13 cellular contexts compared by ENCODE assay signal in genomic region chr9:91395106-91395552, GRCh38. TPM values are rescaled to one million over a fixed set of nuclear protein-coding genes. Genes with fewer than 3 reads are reported as not detected.
A peak's percentile ranks its signal among the peaks of the same experiment; 100 is the strongest.
DNase-seq lines count a peak whose midpoint lies in the region; ATAC-seq, FAIRE-seq and TF ChIP-seq lines count a peak whose summit lies in the region.
"Had no signal": no experiment of that assay in that cellular context is flagged by ENCODE, and none has a peak within 500 bp of the region (broad histone marks: within the 10 kb centered on the region; RNA-seq: fewer than 3 reads in every experiment).

No MANE protein-coding gene starts in this region.

- no peak; a peak in 1 of 5 replicates for TF ChIP-seq RAD21 in A549 (conservative IDR thresholded peaks at IDR 0.05 in 1 of 2, IDR thresholded peaks at IDR 0.05 in 1 of 2)

- no peak for TF ChIP-seq POLR2A in A549 (IDR thresholded peaks at IDR 0.05; ENCODE audit: low read length)

- H3K9me3 ChIP-seq in A549 = no peaks in the 10 kb centered on the region

- H3K4me3 Mint-ChIP-seq in activated CD4-positive, alpha-beta memory T cell treated with anti-CD3 and anti-CD28 coated beads for 36 hours = peak overlapping the region; percentile 19

- H3K27ac ChIP-seq in A549 (peak overlapping the region; percentile 60 to 69), HL-60 (replicated peaks) (peak overlapping the region; percentile 58)

- peak overlapping the region; percentile 50 for H3K4me2 ChIP-seq in A549

- H3K4me1 ChIP-seq in A549 = peaks cover 18% of the 10 kb centered on the region

- DNase-seq in A549 (ENCODE audit: low read depth in 1 of 2, low spot score in 1 of 2) (peak; percentile 50 to 64), HL-60 (ENCODE audit: low read depth in 1 of 2, low spot score in 1 of 2) (peak; percentile 72 to 95), foreskin fibroblast (peak; percentile 37 to 65), superior temporal gyrus (ENCODE audit: extremely low spot score) (no peak)
- DNase-seq in activated CD4-positive, alpha-beta memory T cell treated with anti-CD3 and anti-CD28 coated beads for 36 hours = no peak
- DNase-seq: activated CD8-positive, alpha-beta memory T cell treated with anti-CD3 and anti-CD28 coated beads, Interleukin-2, amount 50 U/mL, for 4 hours; effector memory CD4-positive, alpha-beta T cell; left cardiac atrium; NCI-H1694 had no signal

- POLR2A ChIA-PET in A549 (lab: Yijun Ruan, JAX) = interaction anchor here (1.5 kb wide), 1 partner anchor 29 kb away, joined by 5 read pairs; the partner anchor contains the start of gene NFIL3
- POLR2A ChIA-PET in activated CD4-positive, alpha-beta memory T cell treated with anti-CD3 and anti-CD28 coated beads for 36 hours (lab: Charles Lee) = interaction anchor here (0.8 to 2.1 kb wide), 8 partner anchors 20 to 187 kb away, joined by 3 to 8 read pairs (median 4); partner anchors contain the start of gene NFIL3

- peak overlapping the region; percentile 78 for H3K27ac Mint-ChIP-seq in activated CD4-positive, alpha-beta memory T cell treated with anti-CD3 and anti-CD28 coated beads for 36 hours

- WGBS in A549 (ENCODE audit: missing lambda C conversion rate) = 26% methylated on average over 4 of the region's 4 CpGs

- peaks cover 19% of the 10 kb centered on the region for H3K4me1 Mint-ChIP-seq in activated CD4-positive, alpha-beta memory T cell treated with anti-CD3 and anti-CD28 coated beads for 36 hours (ENCODE audit: low read depth)

- H3K27me3 ChIP-seq in HL-60 (ENCODE audit: insufficient read depth, poor library complexity, severe bottlenecking) = no peaks in the 10 kb centered on the region
- H3K27me3 ChIP-seq: BLaER1 treated with 17β-estradiol and CSF1 and Interleukin-3, amounts not matched to agents 10 nM and 100 nM had no signal

- H3K27me3 Mint-ChIP-seq in activated CD4-positive, alpha-beta memory T cell treated with anti-CD3 and anti-CD28 coated beads for 36 hours = peaks cover 15% of the 10 kb centered on the region

- ATAC-seq in A549 (peak; percentile 65 to 91), GM21367 (IDR thresholded peaks at IDR 0.05; ENCODE audit: unreplicated experiment) (no peak), GM18873 (IDR thresholded peaks at IDR 0.05; ENCODE audit: low FRiP score, unreplicated experiment) (no peak), GM21360 (IDR thresholded peaks at IDR 0.05; ENCODE audit: unreplicated experiment) (no peak)

- intact Hi-C loops in activated CD4-positive, alpha-beta memory T cell treated with anti-CD3 and anti-CD28 coated beads for 36 hours (cut with micrococcal nuclease) = loop anchor here (1.0 kb wide), 3 partner anchors 20 to 46 kb away; no protein-coding TSS in a partner anchor

- H3K9me3 Mint-ChIP-seq in activated CD4-positive, alpha-beta memory T cell treated with anti-CD3 and anti-CD28 coated beads for 36 hours = no peaks in the 10 kb centered on the region

- CTCF ChIA-PET in A549 (lab: Yijun Ruan, JAX) = no interaction called here
- CTCF ChIA-PET in activated CD4-positive, alpha-beta memory T cell treated with anti-CD3 and anti-CD28 coated beads for 36 hours (lab: Charles Lee) = interaction anchor here (1.0 to 1.1 kb wide), 3 partner anchors 35 to 480 kb away, joined by 3 read pairs; no protein-coding TSS in a partner anchor

- TF ChIP-seq EP300 in A549 (IDR thresholded peaks at IDR 0.05) = peak; percentile 25 to 48; a peak in 2 of 5 replicates

- TF ChIP-seq CTCF in A549 (IDR thresholded peaks at IDR 0.05) (no peak), HL-60 (IDR thresholded peaks at IDR 0.05; ENCODE audit: insufficient read depth, low read length) (no peak), foreskin fibroblast (IDR thresholded peaks at IDR 0.05; ENCODE audit: low read depth, low read length) (no peak)

- H3K36me3 Mint-ChIP-seq in activated CD4-positive, alpha-beta memory T cell treated with anti-CD3 and anti-CD28 coated beads for 36 hours = no peaks in the 10 kb centered on the region

- H3K4me3 ChIP-seq in A549 = no peak overlapping the region
- H3K4me3 ChIP-seq in HL-60 (replicated peaks; ENCODE audit: insufficient read depth, low read length) = no peak overlapping the region
- no peak overlapping the region for H3K4me3 ChIP-seq in foreskin fibroblast (ENCODE audit: low read depth in 1 of 2, low read length in 2 of 2)
- H3K4me3 ChIP-seq: BLaER1 treated with 17β-estradiol and CSF1 and Interleukin-3, amounts not matched to agents 10 nM and 100 nM had no signal

- FAIRE-seq in A549 (lab: Jason Lieb, UNC) = no peak

TF ChIP-seq in A549, 52 proteins besides CTCF, POLR2A, EP300 and RAD21 (continues in another document):
- TF ChIP-seq JUN (IDR thresholded peaks at IDR 0.05) (0 out of 5 replicates have a peak, but pooled peaks have one; percentile 29 to 40), GATA3 (IDR thresholded peaks at IDR 0.05; ENCODE audit: borderline replicate concordance) (0 out of 2 replicates have a peak, but pooled peaks have one; percentile 42), POLR2AphosphoS2 (conservative IDR thresholded peaks at IDR 0.05; ENCODE audit: low read length) (no peak), FOXS1 (CRISPR knock-in tag; IDR thresholded peaks at IDR 0.05) (no peak), JUNB (IDR thresholded peaks at IDR 0.05) (peak; percentile 45; the same call in 1 of the 2 replicates), HOXA7 (CRISPR knock-in tag; IDR thresholded peaks at IDR 0.05) (no peak), SMC3 (IDR thresholded peaks at IDR 0.05) (peak; percentile 25; the same call in 1 of the 3 replicates), NPAS2 (CRISPR knock-in tag; IDR thresholded peaks at IDR 0.05; ENCODE audit: borderline replicate concordance) (no peak), HEYL (CRISPR knock-in tag; IDR thresholded peaks at IDR 0.05) (no peak), MAX (IDR thresholded peaks at IDR 0.05) (peak; percentile 57), HOXB13 (CRISPR knock-in tag; IDR thresholded peaks at IDR 0.05; ENCODE audit: low read depth) (no peak; the same call in 1 of the 2 replicates), HES2 (IDR thresholded peaks at IDR 0.05) (peak; percentile 96), MYC (IDR thresholded peaks at IDR 0.05; ENCODE audit: borderline replicate concordance, low read length) (peak; percentile 43; the same call in 1 of the 2 replicates), RCOR1 (IDR thresholded peaks at IDR 0.05; ENCODE audit: low read depth, low read length) (no peak), ATOH8 (CRISPR knock-in tag; IDR thresholded peaks at IDR 0.05; ENCODE audit: low read depth) (no peak), BHLHE40 (IDR thresholded peaks at IDR 0.05; ENCODE audit: low read depth, low read length) (no peak; the same call in 1 of the 2 replicates)
- TF ChIP-seq, protein P1, sequence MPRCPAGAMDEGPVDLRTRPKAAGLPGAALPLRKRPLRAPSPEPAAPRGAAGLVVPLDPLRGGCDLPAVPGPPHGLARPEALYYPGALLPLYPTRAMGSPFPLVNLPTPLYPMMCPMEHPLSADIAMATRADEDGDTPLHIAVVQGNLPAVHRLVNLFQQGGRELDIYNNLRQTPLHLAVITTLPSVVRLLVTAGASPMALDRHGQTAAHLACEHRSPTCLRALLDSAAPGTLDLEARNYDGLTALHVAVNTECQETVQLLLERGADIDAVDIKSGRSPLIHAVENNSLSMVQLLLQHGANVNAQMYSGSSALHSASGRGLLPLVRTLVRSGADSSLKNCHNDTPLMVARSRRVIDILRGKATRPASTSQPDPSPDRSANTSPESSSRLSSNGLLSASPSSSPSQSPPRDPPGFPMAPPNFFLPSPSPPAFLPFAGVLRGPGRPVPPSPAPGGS (IDR thresholded peaks at IDR 0.05) = peak; percentile 40; the same call in 1 of the 3 replicates
- TF ChIP-seq, protein P2, sequence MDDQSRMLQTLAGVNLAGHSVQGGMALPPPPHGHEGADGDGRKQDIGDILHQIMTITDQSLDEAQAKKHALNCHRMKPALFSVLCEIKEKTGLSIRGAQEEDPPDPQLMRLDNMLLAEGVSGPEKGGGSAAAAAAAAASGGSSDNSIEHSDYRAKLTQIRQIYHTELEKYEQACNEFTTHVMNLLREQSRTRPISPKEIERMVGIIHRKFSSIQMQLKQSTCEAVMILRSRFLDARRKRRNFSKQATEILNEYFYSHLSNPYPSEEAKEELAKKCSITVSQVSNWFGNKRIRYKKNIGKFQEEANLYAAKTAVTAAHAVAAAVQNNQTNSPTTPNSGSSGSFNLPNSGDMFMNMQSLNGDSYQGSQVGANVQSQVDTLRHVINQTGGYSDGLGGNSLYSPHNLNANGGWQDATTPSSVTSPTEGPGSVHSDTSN (IDR thresholded peaks at IDR 0.05) = no peak

RNA-seq across cellular contexts. Expression of gene NFIL3, which starts 28.5 kb away (rescaled TPM):
- polyA plus RNA-seq in A549 (2011; rRNA removed) (16.1 and 21.9 TPM in 2 replicates), A549 (2017; fragmentation: RNase III; extraction: RNeasy Plus Mini Kit Qiagen cat#74134 plus additional on column Dnase treatment) (9.2 to 10.7 TPM (median 10.5 TPM) in 3 replicates)
- 4.3 and 5.0 TPM in 2 replicates for polyA plus RNA-seq in A549 (2012; cell fraction: cytosol; rRNA removed)
- polyA plus RNA-seq in A549 (2012; cell fraction: nucleus; rRNA removed) = 2.6 and 6.2 TPM in 2 replicates
- polyA minus RNA-seq in A549 (2011; rRNA and poly(A)+ RNA removed) = 11.6 and 13.0 TPM in 2 replicates
- total RNA-seq in activated CD4-positive, alpha-beta memory T cell treated with anti-CD3 and anti-CD28 coated beads for 36 hours = 100 to 1,000 TPM; 102 to 104 TPM

RNA-seq across cellular contexts. Expression of gene AUH, which starts 33.4 kb away (rescaled TPM):
- polyA plus RNA-seq in A549 (2011; rRNA removed) (12.9 and 15.9 TPM in 2 replicates), A549 (2017; fragmentation: RNase III; extraction: RNeasy Plus Mini Kit Qiagen cat#74134 plus additional on column Dnase treatment) (9.4 to 11.2 TPM (median 11.1 TPM) in 3 replicates)
- polyA plus RNA-seq in A549 (2012; cell fraction: cytosol; rRNA removed) = 6.9 and 7.2 TPM in 2 replicates
- 3.6 and 5.7 TPM in 2 replicates for polyA plus RNA-seq in A549 (2012; cell fraction: nucleus; rRNA removed)
- 3.4 and 4.3 TPM in 2 replicates for polyA minus RNA-seq in A549 (2011; rRNA and poly(A)+ RNA removed)
- total RNA-seq in activated CD4-positive, alpha-beta memory T cell treated with anti-CD3 and anti-CD28 coated beads for 36 hours = 10 to 100 TPM; 38.8 to 40.9 TPM

Comparison
In these comparisons a context has a peak if more than half of its experiments do, and no peak if none do; other contexts are left out.
1. ATAC-seq: peak in A549 (2 of 2); none in GM21367 (single experiment), GM18873 (single experiment) and GM21360 (single experiment).
2. DNase-seq: peak in A549 (2 of 2), HL-60 (2 of 2) and foreskin fibroblast (2 of 2); none in activated CD4-positive, alpha-beta memory T cell treated with anti-CD3 and anti-CD28 coated beads for 36 hours (single experiment) and superior temporal gyrus (single experiment).